1 cellular context compared by ENCODE assay signal in genomic region chr14:99554184-99554583, GRCh38.
TF ChIP-seq lines count a peak whose summit lies in the region.

No MANE protein-coding gene starts in this region.

TF ChIP-seq in HepG2, 621 proteins besides CTCF, POLR2A, EP300 and RAD21 (continued from another document):
- TF ChIP-seq GMEB2 (CRISPR knock-in tag; IDR thresholded peaks at IDR 0.05; ENCODE audit: low read depth) (no peak), YEATS4 (CRISPR knock-in tag; IDR thresholded peaks at IDR 0.05; ENCODE audit: borderline replicate concordance) (no peak), NCOR1 (IDR thresholded peaks at IDR 0.05; ENCODE audit: borderline replicate concordance, low read length) (no peak), KIAA2018 (CRISPR knock-in tag; IDR thresholded peaks at IDR 0.05; ENCODE audit: borderline replicate concordance) (no peak), GFI1 (CRISPR knock-in tag; IDR thresholded peaks at IDR 0.05; ENCODE audit: borderline replicate concordance) (no peak), ZNF687 (CRISPR knock-in tag; IDR thresholded peaks at IDR 0.05) (0 out of 2 replicates have a peak, but pooled peaks have one; percentile 1), KDM2A (CRISPR knock-in tag; IDR thresholded peaks at IDR 0.05; ENCODE audit: borderline replicate concordance, low read depth) (no peak), ZNF484 (CRISPR knock-in tag; IDR thresholded peaks at IDR 0.05; ENCODE audit: borderline replicate concordance, low read depth) (no peak), TOPORS (CRISPR knock-in tag; IDR thresholded peaks at IDR 0.05) (no peak)
